ENCODE assay signal across 1 cellular context in the genomic region with DNA sequence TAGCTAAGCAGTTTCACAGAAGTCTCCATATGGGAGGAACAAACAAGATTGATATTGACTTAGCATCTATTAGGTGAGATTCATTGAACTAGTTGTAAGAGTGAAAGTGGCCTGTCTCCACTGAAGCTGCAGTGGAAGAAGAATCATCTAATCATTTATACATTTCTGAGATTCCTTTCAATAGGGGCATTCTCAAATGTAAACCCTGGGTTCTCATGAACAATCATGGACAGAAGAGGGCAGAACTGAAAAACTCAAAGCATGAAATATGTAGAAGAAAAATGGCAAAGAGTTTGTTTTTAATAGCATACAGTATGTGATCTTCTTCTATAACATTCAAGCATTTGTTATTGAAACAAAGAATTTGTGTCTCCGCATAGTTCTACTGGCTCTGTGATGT.
TF ChIP-seq lines count a peak whose summit lies in the region.

No MANE protein-coding gene starts in this region.

TF ChIP-seq in IMR-90, 13 proteins besides CTCF, POLR2A, EP300 and RAD21:
- TF ChIP-seq MAFK (IDR thresholded peaks at IDR 0.05; ENCODE audit: low read depth, low read length) = 0 out of 2 replicates have a peak, but pooled peaks have one; percentile 25
- TF ChIP-seq RCOR1 (IDR thresholded peaks at IDR 0.05; ENCODE audit: insufficient replicate concordance, low read length) = no peak
TF ChIP-seq in IMR-90: peak in this region for 1.
